ENCODE assay signal across 8 cellular contexts in the genomic region with DNA sequence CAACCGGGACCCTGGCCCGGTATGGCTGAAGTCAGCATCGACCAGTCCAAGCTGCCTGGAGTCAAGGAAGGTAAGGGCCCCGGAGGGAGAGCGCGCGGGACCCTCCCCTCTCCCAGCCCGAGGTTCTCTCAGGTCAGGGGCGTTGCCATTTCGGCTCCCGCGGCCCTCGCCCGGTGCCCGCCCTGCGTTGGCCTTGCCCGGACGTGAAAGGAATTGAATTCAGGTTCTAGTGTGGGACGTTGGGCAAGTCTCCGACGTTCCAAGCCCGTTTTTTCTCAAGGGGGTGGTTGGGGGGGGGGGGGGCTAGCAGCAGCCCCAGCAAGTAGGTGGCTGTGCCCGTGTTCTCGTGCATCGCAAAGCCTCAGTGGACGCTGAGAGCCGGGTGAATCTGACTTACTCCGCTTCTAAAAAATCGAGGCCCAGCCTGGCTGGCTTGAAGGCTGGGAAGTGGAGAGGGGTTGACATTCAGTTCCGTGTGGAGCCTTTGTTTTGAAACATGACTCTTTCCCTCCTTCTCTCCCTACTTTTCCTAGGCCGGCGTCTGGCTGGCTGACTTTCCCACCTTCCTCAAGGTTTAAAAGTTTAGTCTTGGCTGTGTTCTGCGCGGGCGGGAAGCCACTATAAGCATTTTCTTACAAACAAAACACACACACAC. TPM values are rescaled to one million over a fixed set of nuclear protein-coding genes. Genes with fewer than 3 reads are reported as not detected.
DNase-seq lines count a peak whose midpoint lies in the region; ATAC-seq, FAIRE-seq and TF ChIP-seq lines count a peak whose summit lies in the region.

No MANE protein-coding gene starts in this region.

- TF ChIP-seq POLR2A in K562 (conservative IDR thresholded peaks at IDR 0.05), result no peak
- TF ChIP-seq POLR2A in sigmoid colon (IDR thresholded peaks at IDR 0.05), result no peak

- H3K4me1 ChIP-seq in OCI-LY3 (ENCODE audit: low read length) (peaks cover 43% of the 10 kb centered on the region), K562 (replicated peaks in 1 of 2; ENCODE audit: control insufficient read depth in 2 of 2, insufficient read depth in 2 of 2, low read length in 2 of 2) (peaks cover 10 to 25% of the 10 kb centered on the region in 2 experiments; a peak in 4 of 5 replicates), iPS-15b (ENCODE audit: control insufficient read depth, insufficient read depth, low read length) (peaks cover 10% of the 10 kb centered on the region), sigmoid colon (peaks cover 0 to 51% (median 36%) of the 10 kb centered on the region in 4 donors)

- no peaks in the 10 kb centered on the region for H3K9me3 ChIP-seq in OCI-LY3 (ENCODE audit: insufficient read depth, low read length)
- H3K9me3 ChIP-seq in K562 (replicated peaks; ENCODE audit: control insufficient read depth, insufficient read depth, low read depth, low read length), result no peaks in the 10 kb centered on the region
- no peaks in the 10 kb centered on the region for H3K9me3 ChIP-seq in iPS-15b (ENCODE audit: control insufficient read depth, insufficient read depth, low read length)
- H3K9me3 ChIP-seq in sigmoid colon, result no peaks in the 10 kb centered on the region

- H3K4me2 ChIP-seq in OCI-LY3 (ENCODE audit: low read length) (peak overlapping the region; percentile 98), K562 (ENCODE audit: insufficient read depth, low read length) (peak overlapping the region; percentile 90)

- H3K4me3 ChIP-seq in OCI-LY3 (ENCODE audit: low read length) (peak overlapping the region; percentile 89), K562 (peak overlapping the region; percentile 78), iPS-15b (ENCODE audit: low read depth, low read length) (peak overlapping the region; percentile 69), sigmoid colon (peak overlapping the region; percentile 65 to 91 (median 90))

- no peak for FAIRE-seq in K562 (lab: Jason Lieb, UNC)

- H2AFZ ChIP-seq in OCI-LY3 (ENCODE audit: low read depth, low read length), result peak overlapping the region; percentile 92; the same call in 1 of the 2 replicates
- peak overlapping the region; percentile 96 for H2AFZ ChIP-seq in K562 (ENCODE audit: low read depth, low read length)

- peaks cover 37% of the 10 kb centered on the region for H4K20me1 ChIP-seq in OCI-LY3 (ENCODE audit: insufficient read depth, low read length)
- 0 out of 2 replicates have a peak, but pooled peaks cover 7% of the 10 kb centered on the region for H4K20me1 ChIP-seq in K562 (replicated peaks; ENCODE audit: control insufficient read depth, insufficient read depth, low read length)

- intact Hi-C loops in K562 (cut with micrococcal nuclease), result loop anchor here (5.0 kb wide), 1 partner anchor 38 kb away; no protein-coding TSS in a partner anchor
- intact Hi-C loops in sigmoid colon (cut with DNase I), result loop anchor here (5.0 kb wide), 1 partner anchor 48 kb away; no protein-coding TSS in a partner anchor

- TF ChIP-seq CTCF in OCI-LY3 (IDR thresholded peaks at IDR 0.05; ENCODE audit: low read depth, low read length) (no peak), K562 (IDR thresholded peaks at IDR 0.05 in 2 of 3, conservative IDR thresholded peaks at IDR 0.05 in 1 of 3; ENCODE audit: insufficient read depth in 2 of 3, low read depth in 1 of 3, low read length in 3 of 3) (no peak), sigmoid colon (IDR thresholded peaks at IDR 0.05) (no peak)

- no peaks in the 10 kb centered on the region for H3K9me1 ChIP-seq in K562 (ENCODE audit: control insufficient read depth, insufficient read depth, low read length)

- in situ Hi-C loops in K562 (cut with MboI), result no loop called here

- peak; percentile 21 for DNase-seq in COLO829 (ENCODE audit: low spot score)
- DNase-seq in GM19238 (ENCODE audit: insufficient read length, low spot score), result peak; percentile 10
- peak; percentile 20 to 47 (median 38) for DNase-seq in K562 (ENCODE audit: extremely low read depth in 1 of 4, low spot score in 3 of 4)
- peak; percentile 69 for DNase-seq in sigmoid colon
- DNase-seq in SKM-1 treated with dmso at 0.1 percent for 144 hours (lab: John Stamatoyannopoulos, UW; ENCODE audit: unreplicated experiment), result no peak

- peak overlapping the region; percentile 87 for H3K9ac ChIP-seq in OCI-LY3 (ENCODE audit: low read length)
- H3K9ac ChIP-seq in K562 (ENCODE audit: insufficient read depth in 1 of 2, low read depth in 2 of 2, low read length in 2 of 2), result peak overlapping the region; percentile 80 to 97
- peak overlapping the region; percentile 26 for H3K9ac ChIP-seq in iPS-15b (ENCODE audit: low read depth, low read length)

- CTCF ChIA-PET in K562 (lab: Yijun Ruan, JAX; ENCODE audit: low intra/inter-chr PET ratio), result no interaction called here

- TF ChIP-seq EP300 in K562 (IDR thresholded peaks at IDR 0.05; ENCODE audit: low read length) (no peak), sigmoid colon (IDR thresholded peaks at IDR 0.05) (no peak)

- POLR2A ChIA-PET in K562 (lab: Yijun Ruan, JAX), result interaction anchor here (0.7 to 1.2 kb wide), 2 partner anchors 16 to 252 kb away, joined by 3 to 4 read pairs; no protein-coding TSS in a partner anchor

- H3K27me3 ChIP-seq in OCI-LY3 (ENCODE audit: low read depth, low read length) (no peaks in the 10 kb centered on the region), K562 (ENCODE audit: control insufficient read depth in 2 of 2, insufficient read depth in 2 of 2, low read length in 2 of 2) (no peaks in the 10 kb centered on the region), iPS-15b (ENCODE audit: control insufficient read depth, insufficient read depth, low read length) (peaks cover 34% of the 10 kb centered on the region), sigmoid colon (no peaks in the 10 kb centered on the region)

- peak; percentile 31 for ATAC-seq in HG03159 (IDR thresholded peaks at IDR 0.05; ENCODE audit: unreplicated experiment)
- ATAC-seq in K562, result peak; percentile 45

- 2% methylated on average over 26 of the region's 35 CpGs for whole genome bisulfite sequencing in K562 (ENCODE audit: insufficient coverage, low coverage, missing lambda C conversion rate)
- 1 to 3% methylated on average over 35 of the region's 35 CpGs for WGBS in sigmoid colon, 2 donors

- TF ChIP-seq RAD21 in K562 (CRISPR knock-in tag; conservative IDR thresholded peaks at IDR 0.05 in 1 of 2, IDR thresholded peaks at IDR 0.05 in 1 of 2), result no peak

- H3K79me2 ChIP-seq in OCI-LY3 (ENCODE audit: low read length), result peaks cover 55% of the 10 kb centered on the region
- H3K79me2 ChIP-seq in K562 (ENCODE audit: control insufficient read depth, insufficient read depth, low read length), result peaks cover 54% of the 10 kb centered on the region

- H3K27ac ChIP-seq in OCI-LY3 (ENCODE audit: low read length), result peak overlapping the region; percentile 59
- H3K27ac ChIP-seq in K562 (ENCODE audit: extremely low read depth, low read depth, low read length), result peak overlapping the region; percentile 79
- H3K27ac ChIP-seq in sigmoid colon, result peak overlapping the region; percentile 92 to 96 (median 92)

- BruUV-seq in K562 (replicated peaks; lab: Mats Ljungman, UMichigan), result no TSS peak

- H3K36me3 ChIP-seq in OCI-LY3 (replicated peaks; ENCODE audit: low read depth, low read length) (no peaks in the 10 kb centered on the region), K562 (ENCODE audit: control insufficient read depth, insufficient read depth, low read length) (no peaks in the 10 kb centered on the region), iPS-15b (ENCODE audit: control insufficient read depth, insufficient read depth, low read length) (no peaks in the 10 kb centered on the region), sigmoid colon (no peaks in the 10 kb centered on the region)

RNA-seq across cellular contexts. Expression of gene UTS2B, which starts 0.5 kb away (rescaled TPM):
- not detected in 2 replicates for total RNA-seq in K562 (2011; cell fraction: chromatin; rRNA removed; ENCODE audit: low replicate concordance)
- 0.53 TPM in 1 of 2 replicates, not detected in the other for total RNA-seq in K562 (2011; cell fraction: nucleolus; rRNA removed)
- total RNA-seq in K562 (2011; cell fraction: nucleoplasm; rRNA removed), result not detected in 2 replicates
- total RNA-seq in K562 (2014; rRNA removed), result not detected in 2 replicates
- not detected in 2 replicates for total RNA-seq in K562 (2014; rRNA removed; fragmentation: Illumina TruSeq; extraction: Trizol)
- total RNA-seq in K562 (2015; rRNA removed; fragmentation: Illumina TruSeq; extraction: Trizol), result not detected in 2 replicates
- total RNA-seq in K562 (2021), result not detected in 2 replicates
- polyA plus RNA-seq in K562 (2011; rRNA removed), result 0.06 TPM in 1 of 2 replicates, not detected in the other
- polyA plus RNA-seq in K562 (2011; cell fraction: cytosol; rRNA removed), result not detected in 2 replicates
- polyA plus RNA-seq in K562 (2011; cell fraction: nucleus; rRNA removed), result 0.27 TPM in 1 of 2 replicates, not detected in the other
- polyA plus RNA-seq in K562 (2012), result 0.24 TPM in 1 of 2 replicates, not detected in the other
- not detected in 2 replicates for polyA plus RNA-seq in K562 (2014; fragmentation: Illumina TruSeq; extraction: Trizol)
- polyA plus RNA-seq in K562 (2014; fragmentation: Nextera tagmentation; extraction: Ambion mirVana), result not detected
- polyA plus RNA-seq in K562 (2014; rRNA removed), result not detected in 2 replicates
- polyA minus RNA-seq in K562 (2011; rRNA and poly(A)+ RNA removed), result 0.15 and 0.28 TPM in 2 replicates
- not detected in 2 replicates for polyA minus RNA-seq in K562 (2011; cell fraction: cytosol; rRNA and poly(A)+ RNA removed)
- polyA minus RNA-seq in K562 (2011; cell fraction: nucleus; rRNA and poly(A)+ RNA removed), result not detected in 2 replicates
- total RNA-seq in sigmoid colon, result under 1 TPM in 2 of 4 donors, not detected in 2; 0.28 to 0.71 TPM
- under 1 TPM in 1 of 3 donors, not detected in 2; 0.17 TPM for polyA plus RNA-seq in sigmoid colon

RNA-seq across cellular contexts. Expression of gene CCDC50, which starts 0.6 kb away (rescaled TPM):
- total RNA-seq in K562 (2011; cell fraction: chromatin; rRNA removed; ENCODE audit: low replicate concordance), result 23.2 and 44.5 TPM in 2 replicates
- 9.7 and 10.7 TPM in 2 replicates for total RNA-seq in K562 (2011; cell fraction: nucleolus; rRNA removed)
- total RNA-seq in K562 (2011; cell fraction: nucleoplasm; rRNA removed), result 22.4 and 32.1 TPM in 2 replicates
- total RNA-seq in K562 (2014; rRNA removed) (50.0 and 63.4 TPM in 2 replicates), K562 (2014; rRNA removed; fragmentation: Illumina TruSeq; extraction: Trizol) (42.4 and 47.6 TPM in 2 replicates), K562 (2015; rRNA removed; fragmentation: Illumina TruSeq; extraction: Trizol) (37.1 and 37.6 TPM in 2 replicates), K562 (2021) (44.3 and 44.9 TPM in 2 replicates), sigmoid colon (100 to 1,000 TPM; 103 to 128 (median 116) TPM)
- polyA plus RNA-seq in K562 (2011; rRNA removed) (29.4 and 38.5 TPM in 2 replicates), K562 (2014; fragmentation: Illumina TruSeq; extraction: Trizol) (39.4 and 41.9 TPM in 2 replicates), K562 (2014; fragmentation: Nextera tagmentation; extraction: Ambion mirVana) (10 to 100 TPM in 1 of 2 experiments, 1 to 10 TPM in 1; 8.4 to 10.9 TPM), K562 (2014; rRNA removed) (35.1 and 40.4 TPM in 2 replicates), sigmoid colon (10 to 100 TPM; 20.8 to 26.0 (median 21.0) TPM)
- 15.9 and 22.9 TPM in 2 replicates for polyA plus RNA-seq in K562 (2011; cell fraction: cytosol; rRNA removed)
- polyA plus RNA-seq in K562 (2011; cell fraction: nucleus; rRNA removed), result 16.3 and 24.7 TPM in 2 replicates
- 29.2 and 45.8 TPM in 2 replicates for polyA plus RNA-seq in K562 (2012)
- polyA minus RNA-seq in K562 (2011; rRNA and poly(A)+ RNA removed), result 50.5 and 51.7 TPM in 2 replicates
- polyA minus RNA-seq in K562 (2011; cell fraction: cytosol; rRNA and poly(A)+ RNA removed), result 24.1 and 24.2 TPM in 2 replicates
- 29.4 and 46.7 TPM in 2 replicates for polyA minus RNA-seq in K562 (2011; cell fraction: nucleus; rRNA and poly(A)+ RNA removed)

Comparison
In these comparisons a context has a peak if more than half of its experiments do, and no peak if none do; other contexts are left out.
1. H3K9ac ChIP-seq: peak in every context shown above with its lines; median percentile 88 in K562; 87 in OCI-LY3; 26 in iPS-15b.